Comparison of ENCODE assay signal across 1 cellular context in genomic region chr3:138284957-138285477, GRCh38.
TF ChIP-seq lines count a peak whose summit lies in the region.

No MANE protein-coding gene starts in this region.

TF ChIP-seq in GM12878, 131 proteins besides CTCF, POLR2A, EP300 and RAD21 (continued from another document):
- TF ChIP-seq HDAC6 (IDR thresholded peaks at IDR 0.05; ENCODE audit: unreplicated experiment) (no peak), CREB1 (IDR thresholded peaks at IDR 0.05; ENCODE audit: low read depth) (no peak), NR2C1 (IDR thresholded peaks at IDR 0.05) (no peak), SMC3 (IDR thresholded peaks at IDR 0.05; ENCODE audit: borderline replicate concordance, low read length) (no peak), BACH1 (IDR thresholded peaks at IDR 0.05; ENCODE audit: borderline replicate concordance) (no peak), POLR2AphosphoS5 (IDR thresholded peaks at IDR 0.05; ENCODE audit: low read length) (no peak), RELA (IDR thresholded peaks at IDR 0.05; ENCODE audit: borderline replicate concordance, partially characterized antibody) (no peak), TBL1XR1 (IDR thresholded peaks at IDR 0.05; ENCODE audit: low read depth, low read length) (no peak), SMAD5 (IDR thresholded peaks at IDR 0.05; ENCODE audit: low read depth) (no peak), ETV6 (conservative IDR thresholded peaks at IDR 0.05 in 1 of 2, IDR thresholded peaks at IDR 0.05 in 1 of 2; ENCODE audit: borderline replicate concordance in 1 of 2, low read depth in 1 of 2) (no peak), YY1 (IDR thresholded peaks at IDR 0.05; ENCODE audit: low read depth, low read length) (no peak), ZBED1 (IDR thresholded peaks at IDR 0.05; ENCODE audit: borderline replicate concordance) (no peak), MXI1 (IDR thresholded peaks at IDR 0.05; ENCODE audit: low read depth, low read length) (no peak), BHLHE40 (IDR thresholded peaks at IDR 0.05; ENCODE audit: borderline replicate concordance in 1 of 2, low read depth in 2 of 2, low read length in 1 of 2) (no peak), GABPA (IDR thresholded peaks at IDR 0.05; ENCODE audit: low read depth) (no peak), E2F4 (IDR thresholded peaks at IDR 0.05; ENCODE audit: low read depth, low read length) (no peak), SREBF1 (IDR thresholded peaks at IDR 0.05; ENCODE audit: low read length) (no peak), KAT2A (conservative IDR thresholded peaks at IDR 0.05; ENCODE audit: control insufficient read depth, low read depth, low read length) (no peak), NFIC (IDR thresholded peaks at IDR 0.05; ENCODE audit: low read depth, low read length) (no peak)
